ENCODE assay signal across 17 cellular contexts in the genomic region with DNA sequence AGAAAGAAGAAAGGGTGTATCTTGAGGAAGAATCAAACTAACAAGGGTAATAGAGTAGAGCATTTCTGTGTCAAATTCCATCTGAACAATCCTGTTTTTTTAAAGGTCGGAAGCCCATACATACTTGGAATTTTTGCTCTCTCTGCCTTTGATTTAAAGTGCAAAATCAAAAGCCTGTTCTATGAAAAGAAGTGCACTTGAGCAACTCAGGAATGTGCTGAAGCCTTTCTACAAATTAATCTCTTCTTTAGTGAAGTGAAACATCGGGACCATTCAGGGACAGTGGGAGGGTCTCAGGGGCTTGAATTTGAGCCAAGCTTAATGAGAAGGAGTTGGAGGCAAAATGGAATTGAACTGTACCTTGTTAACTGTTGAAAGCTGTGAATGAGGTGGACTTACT.
A peak's percentile ranks its signal among the peaks of the same experiment; 100 is the strongest.
DNase-seq lines count a peak whose midpoint lies in the region; ATAC-seq, FAIRE-seq and TF ChIP-seq lines count a peak whose summit lies in the region.
"Had no signal": no experiment of that assay in that cellular context is flagged by ENCODE, and none has a peak within 500 bp of the region (broad histone marks: within the 10 kb centered on the region; RNA-seq: fewer than 3 reads in every experiment).

No MANE protein-coding gene starts in this region.

- H2BK120ac ChIP-seq in H1 (replicated peaks; ENCODE audit: low read depth, low read length) = no peak overlapping the region

- no peaks in the 10 kb centered on the region for H3K23me2 ChIP-seq in H1 (ENCODE audit: low read depth, low read length)

- H3K14ac ChIP-seq in H1 (ENCODE audit: insufficient read length) = no peak overlapping the region

- no peak overlapping the region for H4K91ac ChIP-seq in H1 (replicated peaks; ENCODE audit: insufficient read length, low read length)

- H3K4me1 ChIP-seq in H1 (replicated peaks in 1 of 4; ENCODE audit: control insufficient read depth in 3 of 4, insufficient read depth in 4 of 4, low read length in 3 of 4) = 0 out of 7 replicates have a peak, but pooled peaks cover 0 to 3% (median 0%) of the 10 kb centered on the region in 4 experiments
- H3K4me1 ChIP-seq in lung (ENCODE audit: control insufficient read depth in 2 of 2, insufficient read depth in 2 of 2, low read length in 2 of 2) = no peaks in the 10 kb centered on the region
- peaks cover 29 to 32% of the 10 kb centered on the region in 2 donors for H3K4me1 ChIP-seq in thyroid gland
- H3K4me1 ChIP-seq: suprapubic skin had no signal

- H3K27ac ChIP-seq in H1 (ENCODE audit: low read depth, low read length) (no peak overlapping the region), lung (ENCODE audit: low read depth in 1 of 2, low read length in 1 of 2) (no peak overlapping the region), thyroid gland (peak overlapping the region; percentile 29 to 69 (median 57))
- H3K27ac ChIP-seq: suprapubic skin had no signal

- TF ChIP-seq POLR2A in H1 (IDR thresholded peaks at IDR 0.05; ENCODE audit: control extremely low read depth in 1 of 2, low read depth in 2 of 2, low read length in 2 of 2) = no peak
- TF ChIP-seq POLR2A in thyroid gland (IDR thresholded peaks at IDR 0.05) = no peak

- H3K9me3 Mint-ChIP-seq in HFFc6 (no peaks in the 10 kb centered on the region), MCF 10A (ENCODE audit: unreplicated experiment) (no peaks in the 10 kb centered on the region)
- peaks cover 10% of the 10 kb centered on the region for H3K9me3 Mint-ChIP-seq in activated CD4-positive, alpha-beta T cell treated with anti-CD3 and anti-CD28 coated beads for 36 hours (ENCODE audit: low read depth)

- H3K23ac ChIP-seq in H1 (ENCODE audit: insufficient read length) = no peak overlapping the region

- H3K4me2 ChIP-seq in H1 (ENCODE audit: insufficient read depth in 1 of 2, low read depth in 2 of 2, low read length in 2 of 2) = no peak overlapping the region

- H4K8ac ChIP-seq in H1 (ENCODE audit: extremely low read depth, insufficient read depth, low read length) = no peak overlapping the region

- no peak overlapping the region for H2BK20ac ChIP-seq in H1 (ENCODE audit: low read length)

- 74% methylated on average over 2 of the region's 2 CpGs; no CpG with 5 or more reads in 1 of the 2 experiments for WGBS in H1 (ENCODE audit: extremely low coverage in 1 of 2, insufficient coverage in 1 of 2, insufficient read length in 1 of 2, insufficient replicate concordance in 2 of 2, low coverage in 1 of 2, low lambda C conversion rate in 2 of 2, missing lambda C conversion rate in 1 of 2), 2 experiments
- 37 to 54% methylated on average over 2 of the region's 2 CpGs for WGBS in lung, 2 donors
- 9 to 23% methylated on average over 2 of the region's 2 CpGs for WGBS in thyroid gland, 2 donors

- H2BK15ac ChIP-seq in H1 (ENCODE audit: low read length) = no peak overlapping the region

- no peak overlapping the region for H2AK5ac ChIP-seq in H1 (ENCODE audit: low read depth, low read length)

- no peak overlapping the region for H3K9ac ChIP-seq in H1 (replicated peaks in 1 of 4; ENCODE audit: extremely low read depth in 1 of 4, low read depth in 3 of 4, low read length in 3 of 4)

- H3K9me3 ChIP-seq in H1 (ENCODE audit: insufficient read depth in 2 of 2, low read depth in 1 of 2, low read length in 1 of 2) = no peaks in the 10 kb centered on the region
- H3K9me3 ChIP-seq in lung (ENCODE audit: control insufficient read depth in 2 of 2, insufficient read depth in 1 of 2, low read length in 1 of 2) = no peaks in the 10 kb centered on the region
- no peaks in the 10 kb centered on the region for H3K9me3 ChIP-seq in thyroid gland
- H3K9me3 ChIP-seq: suprapubic skin had no signal

- POLR2A ChIA-PET in H1 (lab: Charles Lee; ENCODE audit: partially characterized antibody) (no interaction called here), MCF 10A (lab: Yijun Ruan, JAX) (no interaction called here)
- POLR2A ChIA-PET in activated CD4-positive, alpha-beta T cell treated with anti-CD3 and anti-CD28 coated beads for 36 hours (lab: Charles Lee) = no interaction called here

- peak overlapping the region; percentile 15; the same call in 1 of the 2 replicates for H3K27ac Mint-ChIP-seq in HFFc6
- H3K27ac Mint-ChIP-seq in activated CD4-positive, alpha-beta T cell treated with anti-CD3 and anti-CD28 coated beads for 36 hours = no peak overlapping the region
- H3K27ac Mint-ChIP-seq in MCF 10A (ENCODE audit: low read depth, unreplicated experiment) = no peak overlapping the region
- H3K27ac Mint-ChIP-seq: activated CD4-positive, alpha-beta T cell treated with anti-CD3 and anti-CD28 coated beads, Interleukin-2, amount 10 ng/mL, durations not matched to agents 7 days and 5 days; CD4-positive, alpha-beta memory T cell; natural killer cell had no signal

- H3K4me3 Mint-ChIP-seq in HFFc6 (peak overlapping the region; percentile 57), MCF 10A (ENCODE audit: unreplicated experiment) (no peak overlapping the region)
- no peak overlapping the region for H3K4me3 Mint-ChIP-seq in activated CD4-positive, alpha-beta T cell treated with anti-CD3 and anti-CD28 coated beads for 36 hours
- H3K4me3 Mint-ChIP-seq: activated CD4-positive, alpha-beta T cell treated with anti-CD3 and anti-CD28 coated beads, Interleukin-2, amount 10 ng/mL, durations not matched to agents 7 days and 5 days; CD4-positive, alpha-beta memory T cell; natural killer cell had no signal

- no peak overlapping the region for H3K4ac ChIP-seq in H1 (replicated peaks; ENCODE audit: insufficient read length, low read depth, low read length)

- H2BK12ac ChIP-seq in H1 (ENCODE audit: low read depth, low read length) = no peak overlapping the region

- H3K27me3 Mint-ChIP-seq in HFFc6 (ENCODE audit: insufficient read depth) = peaks cover 2% of the 10 kb centered on the region; the same call in 1 of the 2 replicates
- H3K27me3 Mint-ChIP-seq in activated CD4-positive, alpha-beta T cell treated with anti-CD3 and anti-CD28 coated beads for 36 hours = no peaks in the 10 kb centered on the region
- H3K27me3 Mint-ChIP-seq in MCF 10A (ENCODE audit: insufficient read depth, unreplicated experiment) = no peaks in the 10 kb centered on the region
- H3K27me3 Mint-ChIP-seq: activated CD4-positive, alpha-beta T cell treated with anti-CD3 and anti-CD28 coated beads, Interleukin-2, amount 10 ng/mL, durations not matched to agents 7 days and 5 days; CD4-positive, alpha-beta memory T cell had no signal

- ATAC-seq in lung (ENCODE audit: insufficient read depth, low FRiP score) (peak; percentile 56), HG03565 (IDR thresholded peaks at IDR 0.05; ENCODE audit: unreplicated experiment) (no peak)
- ATAC-seq in activated CD4-positive, alpha-beta T cell treated with anti-CD3 and anti-CD28 coated beads for 36 hours = no peak
- ATAC-seq: natural killer cell had no signal

- no peak for FAIRE-seq in H1 (lab: Jason Lieb, UNC)

- H3K36me3 Mint-ChIP-seq in HFFc6 (ENCODE audit: low read depth) (no peaks in the 10 kb centered on the region), MCF 10A (ENCODE audit: insufficient read depth, unreplicated experiment) (no peaks in the 10 kb centered on the region)
- no peaks in the 10 kb centered on the region for H3K36me3 Mint-ChIP-seq in activated CD4-positive, alpha-beta T cell treated with anti-CD3 and anti-CD28 coated beads for 36 hours (ENCODE audit: low read depth)
- H3K36me3 Mint-ChIP-seq: CD4-positive, alpha-beta memory T cell; natural killer cell had no signal

- H3K18ac ChIP-seq in H1 (ENCODE audit: extremely low read depth, low read length) = no peak overlapping the region

- CTCF ChIA-PET in H1 (lab: Charles Lee; ENCODE audit: partially characterized antibody) (no interaction called here), MCF 10A (lab: Yijun Ruan, JAX) (interaction anchor here (1.0 kb wide), 1 partner anchor 9 kb away, joined by 4 read pairs; no protein-coding TSS in a partner anchor)
- CTCF ChIA-PET in activated CD4-positive, alpha-beta T cell treated with anti-CD3 and anti-CD28 coated beads for 36 hours (lab: Charles Lee) = no interaction called here

- no peak overlapping the region for H2BK5ac ChIP-seq in H1 (ENCODE audit: low read depth, low read length)

- TF ChIP-seq CTCF in HFFc6 (IDR thresholded peaks at IDR 0.05) (no peak), H1 (IDR thresholded peaks at IDR 0.05; ENCODE audit: control extremely low read depth in 1 of 3, insufficient read depth in 1 of 3, low read depth in 1 of 3, low read length in 3 of 3) (no peak), lung (IDR thresholded peaks at IDR 0.05; ENCODE audit: control extremely low read depth, extremely low read depth) (no peak), thyroid gland (IDR thresholded peaks at IDR 0.05) (no peak), MCF 10A (IDR thresholded peaks at IDR 0.05; ENCODE audit: unreplicated experiment) (no peak)

- H3K79me2 ChIP-seq in H1 (ENCODE audit: control insufficient read depth in 1 of 2, insufficient read depth in 2 of 2, low read length in 2 of 2) = no peaks in the 10 kb centered on the region

- no peak overlapping the region for H3K56ac ChIP-seq in H1 (replicated peaks; ENCODE audit: insufficient read length, low read depth, low read length)

- H4K5ac ChIP-seq in H1 (ENCODE audit: insufficient read length, low read depth, low read length) = no peak overlapping the region

- intact Hi-C loops in thyroid gland (cut with DNase I) (no loop called here), MCF 10A (cut with micrococcal nuclease) (no loop called here)
- intact Hi-C loops in activated CD4-positive, alpha-beta T cell treated with anti-CD3 and anti-CD28 coated beads for 36 hours (cut with DNase I, micrococcal nuclease) = no loop called here

- TF ChIP-seq RAD21 in H1 (IDR thresholded peaks at IDR 0.05 in 1 of 2, conservative IDR thresholded peaks at IDR 0.05 in 1 of 2; ENCODE audit: low read depth in 2 of 2, low read length in 2 of 2) = no peak

- H3K4me1 Mint-ChIP-seq in HFFc6 (ENCODE audit: low read depth) (peaks cover 46% of the 10 kb centered on the region), MCF 10A (ENCODE audit: insufficient read depth, unreplicated experiment) (peaks cover 3% of the 10 kb centered on the region)
- no peaks in the 10 kb centered on the region for H3K4me1 Mint-ChIP-seq in activated CD4-positive, alpha-beta T cell treated with anti-CD3 and anti-CD28 coated beads for 36 hours
- H3K4me1 Mint-ChIP-seq: activated CD4-positive, alpha-beta T cell treated with anti-CD3 and anti-CD28 coated beads, Interleukin-2, amount 10 ng/mL, durations not matched to agents 7 days and 5 days; CD4-positive, alpha-beta memory T cell; natural killer cell had no signal

- no peaks in the 10 kb centered on the region for H3K79me1 ChIP-seq in H1 (ENCODE audit: low read depth, low read length)

- H3K27me3 ChIP-seq in H1 (replicated peaks in 1 of 4; ENCODE audit: control insufficient read depth in 3 of 4, extremely low read depth in 1 of 4, insufficient read depth in 3 of 4, low read length in 3 of 4) (no peaks in the 10 kb centered on the region), lung (ENCODE audit: control insufficient read depth, insufficient read depth) (no peaks in the 10 kb centered on the region), thyroid gland (no peaks in the 10 kb centered on the region)
- H3K27me3 ChIP-seq: suprapubic skin had no signal

- peak; percentile 22 for DNase-seq in HFFc6
- no peak for DNase-seq in H1 (ENCODE audit: low read depth in 1 of 2, low spot score in 2 of 2)
- peak; percentile 55 for DNase-seq in lung (ENCODE audit: low spot score)
- DNase-seq in thyroid gland = peak; percentile 59 to 64
- DNase-seq in activated CD4-positive, alpha-beta T cell treated with anti-CD3 and anti-CD28 coated beads for 36 hours = no peak
- DNase-seq in MCF 10A (ENCODE audit: unreplicated experiment) = no peak
- DNase-seq: activated CD4-positive, alpha-beta T cell treated with anti-CD3 and anti-CD28 coated beads, Interleukin-2, amount 10 ng/mL, durations not matched to agents 7 days and 5 days; activated CD8-positive, alpha-beta memory T cell treated with anti-CD3 and anti-CD28 coated beads, Interleukin-2, amount 50 U/mL, for 4 hours; activated effector memory CD4-positive, alpha-beta T cell treated with anti-CD3 and anti-CD28 coated beads, Interleukin-2, amount 50 U/mL, for 16 hours; caudate nucleus; CD4-positive, alpha-beta memory T cell; DMS79 treated with DMSO at 0.1 percent for 48 hours; natural killer cell; NCI-H1092 treated with DMSO at 0.1 percent for 48 hours; NCI-H526 treated with DMSO at 0.1 percent for 48 hours had no signal

- H2AFZ ChIP-seq in H1 (ENCODE audit: low read length) = peak overlapping the region; percentile 88

- no peak for TF ChIP-seq EP300 in H1 (IDR thresholded peaks at IDR 0.05; ENCODE audit: borderline replicate concordance in 1 of 2, low read depth in 2 of 2, low read length in 2 of 2)

- H3K36me3 ChIP-seq in H1 (ENCODE audit: control insufficient read depth in 2 of 4, insufficient read depth in 4 of 4, low read length in 3 of 4) = no peaks in the 10 kb centered on the region
- no peaks in the 10 kb centered on the region for H3K36me3 ChIP-seq in lung (ENCODE audit: control insufficient read depth in 2 of 2, insufficient read depth in 2 of 2, low read length in 2 of 2)
- H3K36me3 ChIP-seq in thyroid gland = no peaks in the 10 kb centered on the region
- H3K36me3 ChIP-seq: suprapubic skin had no signal

- no TSS peak for BruUV-seq in MCF 10A (replicated peaks; lab: Mats Ljungman, UMichigan)

- H3K4me3 ChIP-seq in H1 (ENCODE audit: extremely low read depth in 1 of 4, insufficient read depth in 2 of 4, low read depth in 3 of 4, low read length in 4 of 4) (no peak overlapping the region), lung (no peak overlapping the region), thyroid gland (replicated peaks in 1 of 3) (no peak overlapping the region)
- H3K4me3 ChIP-seq: suprapubic skin had no signal

- H4K20me1 ChIP-seq in H1 (replicated peaks in 1 of 2; ENCODE audit: control insufficient read depth in 1 of 2, insufficient read depth in 2 of 2, low read length in 2 of 2) = no peaks in the 10 kb centered on the region

Comparison
In these comparisons a context has a peak if more than half of its experiments do, and no peak if none do; other contexts are left out.
1. DNase-seq: peak in HFFc6 (single experiment), lung (single experiment) and thyroid gland (2 of 2); none in H1 (0 of 2), activated CD4-positive, alpha-beta T cell treated with anti-CD3 and anti-CD28 coated beads for 36 hours (single experiment) and MCF 10A (single experiment).
2. H3K27ac ChIP-seq: peak in thyroid gland (3 of 3); none in H1 (single experiment) and lung (0 of 2).